ENCODE assay signal across 8 cellular contexts in genomic region chr5:181222630-181223040, GRCh38. TPM values are rescaled to one million over a fixed set of nuclear protein-coding genes. Genes with fewer than 3 reads are reported as not detected.
A peak's percentile ranks its signal among the peaks of the same experiment; 100 is the strongest.
DNase-seq lines count a peak whose midpoint lies in the region; ATAC-seq and TF ChIP-seq lines count a peak whose summit lies in the region.

No MANE protein-coding gene starts in this region.

- peak; percentile 2 for ATAC-seq in HG02884 (IDR thresholded peaks at IDR 0.05; ENCODE audit: unreplicated experiment)

- no peak for TF ChIP-seq POLR2A in lower leg skin (IDR thresholded peaks at IDR 0.05)

- H3K36me3 ChIP-seq in ACC112 (ENCODE audit: insufficient read depth, low read length) = no peaks in the 10 kb centered on the region
- no peaks in the 10 kb centered on the region for H3K36me3 ChIP-seq in urinary bladder (ENCODE audit: insufficient read depth)

- peaks cover 23% of the 10 kb centered on the region for H3K79me2 ChIP-seq in ACC112 (ENCODE audit: control insufficient read depth, insufficient read depth, low read length, unreplicated experiment)

- H3K4me1 ChIP-seq in ACC112 (ENCODE audit: control insufficient read depth, insufficient read depth, low read length, unreplicated experiment) = peaks cover 15% of the 10 kb centered on the region
- no peaks in the 10 kb centered on the region for H3K4me1 ChIP-seq in urinary bladder (ENCODE audit: insufficient read depth)

- DNase-seq in astrocyte of the spinal cord (ENCODE audit: low read depth, low spot score) (peak; percentile 83), lower leg skin (ENCODE audit: low spot score in 2 of 2) (no peak), 8988T (no peak), SK-N-DZ (ENCODE audit: low spot score) (no peak), DMS79 treated with DMSO at 0.1 percent for 48 hours (lab: John Stamatoyannopoulos, UW) (no peak)

- WGBS in lower leg skin, 2 donors = 0 to 1% methylated on average over 18 of the region's 18 CpGs
- WGBS in urinary bladder = under 1% methylated on average over 18 of the region's 18 CpGs

- peak overlapping the region; percentile 85 for H3K4me3 ChIP-seq in ACC112 (ENCODE audit: low read depth, low read length)
- H3K4me3 ChIP-seq in astrocyte of the spinal cord (ENCODE audit: low read depth, low read length) = peak overlapping the region; percentile 83
- H3K4me3 ChIP-seq in lower leg skin (ENCODE audit: low read depth, poor library complexity, severe bottlenecking) = peak overlapping the region; percentile 58
- H3K4me3 ChIP-seq in urinary bladder (ENCODE audit: low read depth, low read length) = peak overlapping the region; percentile 60

- H3K27me3 ChIP-seq in ACC112 (ENCODE audit: insufficient read depth, low read length) = no peaks in the 10 kb centered on the region

- in situ Hi-C loops in astrocyte of the spinal cord (cut with HindIII; ENCODE audit: low sequenced_read_pairs) = no loop called here

- intact Hi-C loops in lower leg skin (cut with DNase I; ENCODE audit: low total_unique reads) = no loop called here

- no peak for TF ChIP-seq CTCF in astrocyte of the spinal cord (IDR thresholded peaks at IDR 0.05; ENCODE audit: low read depth, low read length)
- no peak for TF ChIP-seq CTCF in lower leg skin (IDR thresholded peaks at IDR 0.05)

- H3K27ac ChIP-seq in ACC112 (ENCODE audit: low read depth, low read length) = peak overlapping the region; percentile 92
- peak overlapping the region; percentile 96 for H3K27ac ChIP-seq in urinary bladder (ENCODE audit: low read depth)

- peak overlapping the region; percentile 50 for H2AFZ ChIP-seq in ACC112 (ENCODE audit: low read length, unreplicated experiment)

RNA-seq across cellular contexts. Expression of gene TRIM41, which starts 0.4 kb away (rescaled TPM):
- 10 to 100 TPM; 14.7 to 19.8 (median 18.0) TPM for total RNA-seq in lower leg skin
- 8.8 TPM for total RNA-seq in urinary bladder
- 20.6 TPM for polyA plus RNA-seq in urinary bladder
- 12.7 and 19.2 TPM in 2 replicates for polyA plus RNA-seq in SK-N-DZ (2014; cell fraction: cytosol; rRNA removed)
- polyA plus RNA-seq in SK-N-DZ (2014; cell fraction: nucleus; rRNA removed) = 56.8 and 82.1 TPM in 2 replicates

RNA-seq across cellular contexts. Expression of gene TRIM7, which starts 17.6 kb away (rescaled TPM):
- 100 to 1,000 TPM in 2 of 4 donors, 10 to 100 TPM in 2; 77.2 to 144 (median 89.8) TPM for total RNA-seq in lower leg skin
- 1.2 TPM for total RNA-seq in urinary bladder
- polyA plus RNA-seq in urinary bladder = 3.7 TPM
- polyA plus RNA-seq in SK-N-DZ (2014; cell fraction: cytosol; rRNA removed) = 0.17 and 1.8 TPM in 2 replicates
- 2.4 and 4.4 TPM in 2 replicates for polyA plus RNA-seq in SK-N-DZ (2014; cell fraction: nucleus; rRNA removed)

RNA-seq across cellular contexts. Expression of gene RACK1, which starts 21.1 kb away (rescaled TPM):
- total RNA-seq in lower leg skin (1,000 to 10,000 TPM; 3,064 to 4,085 (median 3,503) TPM), urinary bladder (2,993 TPM)
- polyA plus RNA-seq in urinary bladder = 2,408 TPM
- polyA plus RNA-seq in SK-N-DZ (2014; cell fraction: cytosol; rRNA removed) = 4,590 and 4,863 TPM in 2 replicates
- 2,745 and 2,800 TPM in 2 replicates for polyA plus RNA-seq in SK-N-DZ (2014; cell fraction: nucleus; rRNA removed)

RNA-seq across cellular contexts. Expression of gene TRIM52, which starts 38.3 kb away (rescaled TPM):
- total RNA-seq in lower leg skin (10 to 100 TPM in 2 of 4 donors, 1 to 10 TPM in 2; 5.2 to 13.2 (median 9.3) TPM), urinary bladder (14.1 TPM)
- 13.8 TPM for polyA plus RNA-seq in urinary bladder
- 18.3 TPM in 2 replicates for polyA plus RNA-seq in SK-N-DZ (2014; cell fraction: cytosol; rRNA removed)
- polyA plus RNA-seq in SK-N-DZ (2014; cell fraction: nucleus; rRNA removed) = 31.7 and 40.4 TPM in 2 replicates

Comparison
In these comparisons a context has a peak if more than half of its experiments do, and no peak if none do; other contexts are left out.
1. RNA of gene TRIM7, which starts 17.6 kb away (total RNA-seq): 77.2 to 144 TPM in lower leg skin; 1.2 TPM in urinary bladder (single experiment); every median in the first group is over 10 times any median in the second.
2. Peak in every context shown above with its lines, with median percentiles within 50 percentile points of each other: H3K4me3 ChIP-seq.